ENCODE assay signal across 15 cellular contexts in the genomic region with DNA sequence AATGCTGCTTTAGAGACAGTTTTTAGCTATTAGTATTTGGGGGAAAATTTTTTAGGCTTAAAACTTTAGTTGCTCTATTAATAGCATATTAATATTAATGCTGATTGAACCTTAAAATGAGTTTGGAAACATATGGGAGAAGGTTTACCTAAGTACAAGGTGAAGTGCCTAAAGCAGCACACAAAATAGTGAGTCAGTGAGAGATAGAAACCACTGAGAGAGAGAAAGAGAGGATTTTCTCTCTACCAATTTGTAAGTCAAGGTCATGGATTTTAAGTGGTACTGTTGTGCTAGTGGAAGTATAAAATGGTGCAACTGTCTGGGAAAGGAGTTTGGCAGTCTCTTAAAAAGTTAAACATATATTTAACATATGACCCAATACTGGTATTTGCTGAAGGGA.
A peak's percentile ranks its signal among the peaks of the same experiment; 100 is the strongest.
DNase-seq lines count a peak whose midpoint lies in the region; ATAC-seq and TF ChIP-seq lines count a peak whose summit lies in the region.
"Had no signal": no experiment of that assay in that cellular context is flagged by ENCODE, and none has a peak within 500 bp of the region (broad histone marks: within the 10 kb centered on the region; RNA-seq: fewer than 3 reads in every experiment).

No MANE protein-coding gene starts in this region.

- H3K9ac ChIP-seq in smooth muscle cell (ENCODE audit: low read depth): no peak overlapping the region
- no peak overlapping the region for H3K9ac ChIP-seq in colonic mucosa (ENCODE audit: low read depth in 2 of 2, low read length in 2 of 2)

- no peaks in the 10 kb centered on the region for H3F3A ChIP-seq in smooth muscle cell (ENCODE audit: low read depth)

- H3K79me2 ChIP-seq in smooth muscle cell (ENCODE audit: low read depth): no peaks in the 10 kb centered on the region

- H3K36me3 ChIP-seq in smooth muscle cell (ENCODE audit: low read depth) (no peaks in the 10 kb centered on the region), SJCRH30 (no peaks in the 10 kb centered on the region), colonic mucosa (no peaks in the 10 kb centered on the region)
- H3K36me3 ChIP-seq: breast epithelium, gastroesophageal sphincter had no signal

- ATAC-seq in GM18520 (IDR thresholded peaks at IDR 0.05; ENCODE audit: unreplicated experiment): peak; percentile 1
- peak; percentile 5 for ATAC-seq in HG02759 (IDR thresholded peaks at IDR 0.05; ENCODE audit: unreplicated experiment)
- ATAC-seq: gastroesophageal sphincter, Right ventricle myocardium inferior had no signal

- H3K9me3 ChIP-seq in smooth muscle cell (replicated peaks; ENCODE audit: low read depth): no peaks in the 10 kb centered on the region
- no peaks in the 10 kb centered on the region for H3K9me3 ChIP-seq in SJCRH30 (replicated peaks)
- no peaks in the 10 kb centered on the region for H3K9me3 ChIP-seq in colonic mucosa
- H3K9me3 ChIP-seq: breast epithelium, gastroesophageal sphincter had no signal

- no peak for TF ChIP-seq CTCF in smooth muscle cell (IDR thresholded peaks at IDR 0.05; ENCODE audit: borderline replicate concordance, insufficient read depth, poor library complexity, severe bottlenecking)
- no peak for TF ChIP-seq CTCF in colonic mucosa (IDR thresholded peaks at IDR 0.05)

- peak; percentile 45 for DNase-seq in amniotic epithelial cell (ENCODE audit: low read depth)
- DNase-seq in smooth muscle cell (lab: John Stamatoyannopoulos, UW; ENCODE audit: unreplicated experiment): no peak
- DNase-seq in SJCRH30: no peak
- no peak for DNase-seq in NCI-H82 treated with DMSO at 0.1 percent for 48 hours (lab: John Stamatoyannopoulos, UW; ENCODE audit: unreplicated experiment)
- no peak for DNase-seq in colonic mucosa
- DNase-seq: midbrain; NCI-H2029; NCI-H446 treated with DMSO at 0.1 percent for 48 hours; stimulated activated CD4-positive, alpha-beta T cell treated with anti-CD3 and anti-CD28 coated beads, Interleukin-1b, Interleukin-23, amount 100 ng/mL, for 48 hours; SW 1271 had no signal

- intact Hi-C loops in colonic mucosa (cut with DNase I): no loop called here

- H3K27me3 ChIP-seq in smooth muscle cell (ENCODE audit: low read depth) (no peaks in the 10 kb centered on the region), SJCRH30 (no peaks in the 10 kb centered on the region), colonic mucosa (no peaks in the 10 kb centered on the region)
- H3K27me3 ChIP-seq: breast epithelium, gastroesophageal sphincter had no signal

- H3K4me3 ChIP-seq in smooth muscle cell (no peak overlapping the region), SJCRH30 (no peak overlapping the region), colonic mucosa (no peak overlapping the region)
- H3K4me3 ChIP-seq: breast epithelium, gastroesophageal sphincter had no signal

- H4K20me1 ChIP-seq in smooth muscle cell (ENCODE audit: low read depth): no peaks in the 10 kb centered on the region

- H3K27ac ChIP-seq in smooth muscle cell (ENCODE audit: low read depth): peak overlapping the region; percentile 7
- H3K27ac ChIP-seq in SJCRH30: no peak overlapping the region
- H3K27ac ChIP-seq in colonic mucosa: no peak overlapping the region
- H3K27ac ChIP-seq: breast epithelium, gastroesophageal sphincter had no signal

- H3K4me2 ChIP-seq in smooth muscle cell: no peak overlapping the region

- H3K4me1 ChIP-seq in smooth muscle cell (ENCODE audit: low read depth) (no peaks in the 10 kb centered on the region), SJCRH30 (peaks cover 18% of the 10 kb centered on the region), colonic mucosa (no peaks in the 10 kb centered on the region)
- H3K4me1 ChIP-seq: breast epithelium had no signal

- H2AFZ ChIP-seq in smooth muscle cell (ENCODE audit: low read depth): no peak overlapping the region
